11 cellular contexts compared by ENCODE assay signal in the genomic region with DNA sequence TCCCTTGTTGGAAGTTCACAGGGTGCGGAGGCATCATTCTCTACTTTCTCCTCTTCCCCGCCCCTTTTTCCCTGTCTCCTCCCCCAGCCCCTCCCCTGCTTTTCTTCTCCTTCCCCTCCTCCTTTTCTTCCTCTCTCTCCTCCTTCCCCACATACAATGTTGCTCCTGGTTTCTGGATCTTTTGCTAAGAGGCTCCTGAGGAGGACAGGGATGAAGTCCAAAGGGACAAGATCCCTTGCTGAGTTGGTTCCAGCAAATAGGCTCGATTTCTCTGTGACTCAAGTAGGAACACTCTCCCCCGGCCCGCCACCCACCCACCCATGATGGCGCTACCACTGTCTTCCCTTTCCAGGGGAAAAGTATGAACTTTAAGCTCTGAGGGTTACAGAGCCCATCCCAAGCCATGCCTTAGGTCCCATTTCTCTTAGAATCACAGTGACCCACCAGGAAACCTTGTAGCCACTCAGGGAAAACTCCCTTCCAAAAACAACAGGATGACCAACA. TPM values are rescaled to one million over a fixed set of nuclear protein-coding genes. Genes with fewer than 3 reads are reported as not detected.
DNase-seq lines count a peak whose midpoint lies in the region; ATAC-seq and TF ChIP-seq lines count a peak whose summit lies in the region.
"Had no signal": no experiment of that assay in that cellular context is flagged by ENCODE, and none has a peak within 500 bp of the region (broad histone marks: within the 10 kb centered on the region; RNA-seq: fewer than 3 reads in every experiment).

No MANE protein-coding gene starts in this region.

- no peak overlapping the region for H3K9ac ChIP-seq in iPS-15b (ENCODE audit: low read depth, low read length)

- H3K4me3 ChIP-seq in PC-9 (no peak overlapping the region), iPS-15b (ENCODE audit: low read depth, low read length) (peak overlapping the region; percentile 36)

- no peaks in the 10 kb centered on the region for H3K27me3 Mint-ChIP-seq in stimulated activated memory B cell treated with anti-CD40 and anti-IgM and Interleukin-4, amounts not matched to agents 10 μg/mL and 1 μg/mL and 100 μg/mL, for 72 hours
- H3K27me3 Mint-ChIP-seq: stimulated activated naive CD8-positive, alpha-beta T cell treated with anti-CD3 and anti-CD28 coated beads, Interleukin-15, Interleukin-2, amounts not matched to agents 100 ng/mL and 50 ng/mL, for 24 hours had no signal

- H3K36me3 ChIP-seq in PC-9 (ENCODE audit: low read depth) (no peaks in the 10 kb centered on the region), iPS-15b (ENCODE audit: control insufficient read depth, insufficient read depth, low read length) (no peaks in the 10 kb centered on the region)

- H3K9me2 ChIP-seq in PC-9 (ENCODE audit: insufficient read depth), result no peaks in the 10 kb centered on the region

- intact Hi-C loops in PC-9 (cut with micrococcal nuclease; ENCODE audit: unreplicated experiment), result no loop called here

- H3K79me2 ChIP-seq in PC-9 (ENCODE audit: low read depth), result no peaks in the 10 kb centered on the region

- H3K9me3 Mint-ChIP-seq in stimulated activated memory B cell treated with anti-CD40 and anti-IgM and Interleukin-4, amounts not matched to agents 10 μg/mL and 1 μg/mL and 100 μg/mL, for 72 hours, result no peaks in the 10 kb centered on the region
- H3K9me3 Mint-ChIP-seq: stimulated activated naive CD8-positive, alpha-beta T cell treated with anti-CD3 and anti-CD28 coated beads, Interleukin-15, Interleukin-2, amounts not matched to agents 100 ng/mL and 50 ng/mL, for 24 hours had no signal

- peaks cover 11% of the 10 kb centered on the region for H3K36me3 Mint-ChIP-seq in stimulated activated memory B cell treated with anti-CD40 and anti-IgM and Interleukin-4, amounts not matched to agents 10 μg/mL and 1 μg/mL and 100 μg/mL, for 72 hours

- CTCF ChIA-PET in PC-9 (lab: Charles Lee), result interaction anchor here (0.6 to 1.6 kb wide), 3 partner anchors 39 to 825 kb away, joined by 4 to 23 read pairs (median 21); no protein-coding TSS in a partner anchor

- no peak overlapping the region for H2AFZ ChIP-seq in PC-9

- POLR2A ChIA-PET in PC-9 (lab: Charles Lee; ENCODE audit: unreplicated experiment), result no interaction called here

- H3K4me1 Mint-ChIP-seq in stimulated activated memory B cell treated with anti-CD40 and anti-IgM and Interleukin-4, amounts not matched to agents 10 μg/mL and 1 μg/mL and 100 μg/mL, for 72 hours, result peaks cover 19% of the 10 kb centered on the region

- no peak overlapping the region for H3K27ac ChIP-seq in PC-9

- H3K4me3 Mint-ChIP-seq in stimulated activated memory B cell treated with anti-CD40 and anti-IgM and Interleukin-4, amounts not matched to agents 10 μg/mL and 1 μg/mL and 100 μg/mL, for 72 hours, result peak overlapping the region; percentile 59

- no peaks in the 10 kb centered on the region; the same call in 1 of the 2 replicates for H4K20me1 ChIP-seq in PC-9 (ENCODE audit: insufficient read depth)

- H3K9me3 ChIP-seq in PC-9 (ENCODE audit: insufficient read depth, low read depth) (no peaks in the 10 kb centered on the region), iPS-15b (ENCODE audit: control insufficient read depth, insufficient read depth, low read length) (no peaks in the 10 kb centered on the region)

- H3K4me1 ChIP-seq in PC-9 (replicated peaks; ENCODE audit: insufficient read depth) (peaks cover 30% of the 10 kb centered on the region), iPS-15b (ENCODE audit: control insufficient read depth, insufficient read depth, low read length) (peaks cover 16% of the 10 kb centered on the region)

- H3F3A ChIP-seq in PC-9 (ENCODE audit: insufficient read depth, low read depth), result peaks cover 11% of the 10 kb centered on the region; the same call in 1 of the 2 replicates

- no TSS peak for BruUV-seq in PC-9 (replicated peaks; lab: Mats Ljungman, UMichigan)

- DNase-seq in NCI-H82 (lab: John Stamatoyannopoulos, UW) (peak; percentile 41), NCI-H82 treated with DMSO at 0.1 percent for 48 hours (lab: John Stamatoyannopoulos, UW; ENCODE audit: unreplicated experiment) (no peak), PC-9 (no peak), hippocampal formation (lab: John Stamatoyannopoulos, UW) (no peak), NCI-H1105 (lab: John Stamatoyannopoulos, UW) (no peak)
- DNase-seq in activated T-cell treated with anti-CD3 and anti-CD28 coated beads, Interleukin-2, amount 50 U/mL, for 1 hour, result no peak

- no peaks in the 10 kb centered on the region for H3K27me3 ChIP-seq in PC-9 (ENCODE audit: insufficient read depth, low read depth)
- H3K27me3 ChIP-seq in iPS-15b (ENCODE audit: control insufficient read depth, insufficient read depth, low read length), result no peaks in the 10 kb centered on the region

- ATAC-seq in stimulated activated memory B cell treated with anti-CD40 and anti-IgM and Interleukin-4, amounts not matched to agents 10 μg/mL and 1 μg/mL and 100 μg/mL, for 72 hours, result no peak

- H3K4me2 ChIP-seq in PC-9, result 0 out of 2 replicates have a peak overlapping the region, but pooled peaks have one; percentile 77

- no peak overlapping the region for H3K27ac Mint-ChIP-seq in stimulated activated memory B cell treated with anti-CD40 and anti-IgM and Interleukin-4, amounts not matched to agents 10 μg/mL and 1 μg/mL and 100 μg/mL, for 72 hours
- H3K27ac Mint-ChIP-seq: stimulated activated naive CD8-positive, alpha-beta T cell treated with anti-CD3 and anti-CD28 coated beads, Interleukin-15, Interleukin-2, amounts not matched to agents 100 ng/mL and 50 ng/mL, for 24 hours had no signal

- no peak for TF ChIP-seq CTCF in PC-9 (conservative IDR thresholded peaks at IDR 0.05)

RNA-seq across cellular contexts. Expression of gene TFEB, which starts 0.9 kb away (rescaled TPM):
- total RNA-seq in PC-9 (2021), result 7.3 and 8.6 TPM in 2 replicates

RNA-seq across cellular contexts. Expression of gene PGC, which starts 10.9 kb away (rescaled TPM):
- total RNA-seq in PC-9 (2021), result not detected in 2 replicates
- total RNA-seq: esophagus mucosa, osteocyte had no signal

RNA-seq across cellular contexts. Expression of gene FRS3, which starts 43.4 kb away (rescaled TPM):
- 4.5 and 10.4 TPM in 2 replicates for total RNA-seq in PC-9 (2021)

RNA-seq across cellular contexts. Expression of gene PRICKLE4, which starts 44.3 kb away (rescaled TPM):
- 8.4 and 9.2 TPM in 2 replicates for total RNA-seq in PC-9 (2021)

RNA-seq across cellular contexts. Expression of gene TOMM6, which starts 51.2 kb away (rescaled TPM):
- 143 and 170 TPM in 2 replicates for total RNA-seq in PC-9 (2021)
